In genomic region chr3:116770815-116771450, GRCh38 we compare ENCODE assay signal across 8 cellular contexts.
A peak's percentile ranks its signal among the peaks of the same experiment; 100 is the strongest.
DNase-seq lines count a peak whose midpoint lies in the region; ATAC-seq, FAIRE-seq and TF ChIP-seq lines count a peak whose summit lies in the region.

No MANE protein-coding gene starts in this region.

- TF ChIP-seq CTCF in AG04450 (IDR thresholded peaks at IDR 0.05; ENCODE audit: low read depth, low read length) (peak; percentile 99), breast epithelium (IDR thresholded peaks at IDR 0.05) (peak; percentile 14 to 71 (median 53)), kidney (IDR thresholded peaks at IDR 0.05; ENCODE audit: borderline replicate concordance, extremely low read depth, insufficient read depth) (peak; percentile 97)

- no peak for TF ChIP-seq POLR2A in GM18505 (IDR thresholded peaks at IDR 0.05; ENCODE audit: borderline replicate concordance, extremely low read depth, insufficient read depth, insufficient read length)
- TF ChIP-seq POLR2A in breast epithelium (IDR thresholded peaks at IDR 0.05) = no peak

- peak; percentile 89 for FAIRE-seq in kidney (lab: Jason Lieb, UNC)

- no peaks in the 10 kb centered on the region for H3K4me1 ChIP-seq in breast epithelium
- H3K4me1 ChIP-seq in kidney (ENCODE audit: control insufficient read depth in 1 of 2, insufficient read depth in 1 of 2, low read depth in 1 of 2, low read length in 2 of 2) = no peaks in the 10 kb centered on the region

- intact Hi-C loops in breast epithelium (cut with DNase I; ENCODE audit: low total_unique reads) = no loop called here
- intact Hi-C loops in kidney (cut with DNase I) = no loop called here

- H3K4me3 ChIP-seq in AG04450 (ENCODE audit: low read depth, low read length) (no peak overlapping the region), breast epithelium (no peak overlapping the region), kidney (ENCODE audit: low read length in 2 of 2) (no peak overlapping the region)

- H3K27ac ChIP-seq in AG04450 (ENCODE audit: low read depth, low read length) (no peak overlapping the region), breast epithelium (no peak overlapping the region), kidney (ENCODE audit: low read depth in 2 of 2, low read length in 2 of 2) (no peak overlapping the region)

- peak; percentile 99 for ATAC-seq in GM18505 (IDR thresholded peaks at IDR 0.05; ENCODE audit: unreplicated experiment)
- ATAC-seq in HG02840 (IDR thresholded peaks at IDR 0.05; ENCODE audit: low FRiP score, unreplicated experiment) = peak; percentile 97

- CTCF ChIA-PET in AG04450 (lab: Charles Lee) = interaction anchor here (0.6 to 3.9 kb wide), 124 partner anchors 8 to 1986 kb away, joined by 3 to 86 read pairs (median 4); no protein-coding TSS in a partner anchor

- POLR2A ChIA-PET in AG04450 (lab: Yijun Ruan, JAX) = no interaction called here

- H3K9me3 ChIP-seq in AG04450 (ENCODE audit: control insufficient read depth, insufficient read depth, low read length) = no peaks in the 10 kb centered on the region
- H3K9me3 ChIP-seq in breast epithelium = no peaks in the 10 kb centered on the region
- H3K9me3 ChIP-seq in kidney (ENCODE audit: control insufficient read depth in 1 of 2, low read length in 2 of 2) = no peaks in the 10 kb centered on the region

- peak; percentile 50 for DNase-seq in AG04450 (ENCODE audit: low read depth, low spot score)
- peak; percentile 39 for DNase-seq in NCI-H1048 (lab: John Stamatoyannopoulos, UW)
- DNase-seq in SHP77 (lab: John Stamatoyannopoulos, UW) = peak; percentile 72 to 83
- DNase-seq in breast epithelium (ENCODE audit: low spot score in 2 of 2) = peak; percentile 22 to 53
- DNase-seq in kidney = no peak
- peak; percentile 22 to 29 for DNase-seq in stimulated activated CD4-positive, alpha-beta T cell treated with anti-CD3 and anti-CD28 coated beads, Interleukin-4, amount 100 ng/mL, for 48 hours (ENCODE audit: low read depth in 2 of 2)

- no peak overlapping the region for H3K9ac ChIP-seq in kidney (ENCODE audit: low read length in 2 of 2)

- no peaks in the 10 kb centered on the region for H3K27me3 ChIP-seq in AG04450 (ENCODE audit: control insufficient read depth, insufficient read depth, low read length)
- H3K27me3 ChIP-seq in breast epithelium = no peaks in the 10 kb centered on the region

- H3K36me3 ChIP-seq in breast epithelium (no peaks in the 10 kb centered on the region), kidney (ENCODE audit: control insufficient read depth in 1 of 2, insufficient read depth in 2 of 2, low read length in 2 of 2) (no peaks in the 10 kb centered on the region)
